Comparison of ENCODE assay signal across 18 cellular contexts in the genomic region with DNA sequence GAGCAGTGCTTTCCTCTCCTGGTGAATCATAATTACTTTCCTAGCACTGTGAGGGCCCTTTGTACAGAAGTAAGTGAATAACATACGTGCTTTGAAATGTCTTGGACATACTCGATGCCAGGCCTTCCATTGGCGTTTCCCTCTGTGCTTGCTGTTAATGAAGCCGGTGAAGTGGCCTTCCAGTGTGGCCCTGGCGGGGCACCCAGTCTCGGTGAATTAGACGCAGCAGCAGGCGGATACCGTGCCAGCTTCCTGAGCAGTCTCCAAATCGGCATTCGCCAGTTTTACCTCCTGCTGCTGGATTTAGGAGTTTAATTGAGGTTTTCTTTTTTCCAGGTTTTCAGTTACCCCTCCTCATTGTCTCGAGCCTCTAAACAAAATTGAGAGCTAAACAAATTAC.
"Had no signal": no experiment of that assay in that cellular context is flagged by ENCODE, and none has a peak within 500 bp of the region (broad histone marks: within the 10 kb centered on the region; RNA-seq: fewer than 3 reads in every experiment).

No MANE protein-coding gene starts in this region.

- H3K9ac ChIP-seq: parathyroid adenoma had no signal

- H3K36me3 ChIP-seq: esophagus squamous epithelium, heart right ventricle, left ventricle myocardium inferior, tibial nerve had no signal

- H3K4me2 ChIP-seq: smooth muscle cell had no signal

- ATAC-seq: activated naive CD8-positive, alpha-beta T cell treated with anti-CD3 and anti-CD28 coated beads, Interleukin-2, amount 50 U/mL, for 24 hours; heart right ventricle; naive thymus-derived CD4-positive, alpha-beta T cell; SK-N-SH treated with all-trans-retinoic acid at 6 μM for 48 hours; T-helper 17 cell had no signal

- H3K27ac ChIP-seq: esophagus squamous epithelium, heart right ventricle, left ventricle myocardium inferior, parathyroid adenoma, tibial nerve had no signal

- H3K27me3 ChIP-seq: tibial nerve had no signal

- H3K9me3 ChIP-seq: esophagus squamous epithelium had no signal

- H3K79me2 ChIP-seq: parathyroid adenoma had no signal

- DNase-seq: activated CD4-positive, alpha-beta memory T cell treated with anti-CD3 and anti-CD28 coated beads, Interleukin-2, amount 10 ng/mL, durations not matched to agents 7 days and 5 days; activated CD4-positive, alpha-beta T cell treated with anti-CD3 and anti-CD28 coated beads, Interleukin-2, amount 10 ng/mL, durations not matched to agents 7 days and 5 days; activated naive CD8-positive, alpha-beta T cell treated with anti-CD3 and anti-CD28 coated beads, Interleukin-2, amount 50 U/mL, for 24 hours; esophagus squamous epithelium; foreskin melanocyte; heart right ventricle; kidney glomerular epithelial cell; left ventricle myocardium inferior; mammary epithelial cell; naive thymus-derived CD4-positive, alpha-beta T cell; stimulated activated CD4-positive, alpha-beta T cell treated with anti-CD3 and anti-CD28 coated beads, Interleukin-15, amount 100 ng/mL, for 24 hours; stimulated activated CD4-positive, alpha-beta T cell treated with anti-CD3 and anti-CD28 coated beads, Interleukin-2, amount 100 ng/mL, for 24 hours; stimulated activated naive CD4-positive, alpha-beta T cell treated with Interleukin-2 at 50 U/mL for 16 hours; T-helper 17 cell had no signal

- H3K4me1 ChIP-seq: esophagus squamous epithelium, heart right ventricle, left ventricle myocardium inferior, parathyroid adenoma, tibial nerve had no signal

- H3K4me3 ChIP-seq: esophagus squamous epithelium, heart right ventricle, left ventricle myocardium inferior, smooth muscle cell, tibial nerve had no signal
